12 cellular contexts compared by ENCODE assay signal in genomic region chr17:8963665-8964258, GRCh38. TPM values are rescaled to one million over a fixed set of nuclear protein-coding genes. Genes with fewer than 3 reads are reported as not detected.
DNase-seq lines count a peak whose midpoint lies in the region; ATAC-seq and TF ChIP-seq lines count a peak whose summit lies in the region.
"Had no signal": no experiment of that assay in that cellular context is flagged by ENCODE, and none has a peak within 500 bp of the region (broad histone marks: within the 10 kb centered on the region; RNA-seq: fewer than 3 reads in every experiment).

No MANE protein-coding gene starts in this region.

- no peak for TF ChIP-seq CTCF in suprapubic skin (IDR thresholded peaks at IDR 0.05)

- peaks cover 11% of the 10 kb centered on the region for H3K9me3 Mint-ChIP-seq in activated naive CD4-positive, alpha-beta T cell treated with anti-CD3 and anti-CD28 coated beads for 36 hours

- intact Hi-C loops in activated naive CD4-positive, alpha-beta T cell treated with anti-CD3 and anti-CD28 coated beads for 36 hours (cut with micrococcal nuclease): loop anchor here (1.0 kb wide), 1 partner anchor 24 kb away; no protein-coding TSS in a partner anchor

- peaks cover 7% of the 10 kb centered on the region for H3K36me3 ChIP-seq in effector memory CD4-positive, alpha-beta T cell (ENCODE audit: control insufficient read depth, insufficient read depth, low read length)
- H3K36me3 ChIP-seq in suprapubic skin: no peaks in the 10 kb centered on the region

- peaks cover 64% of the 10 kb centered on the region for H3K4me1 ChIP-seq in effector memory CD4-positive, alpha-beta T cell (ENCODE audit: control insufficient read depth, insufficient read depth, low read length, poor library complexity, severe bottlenecking)
- H3K4me1 ChIP-seq in suprapubic skin: peaks cover 8% of the 10 kb centered on the region

- peak overlapping the region; percentile 89 for H3K27ac Mint-ChIP-seq in activated naive CD4-positive, alpha-beta T cell treated with anti-CD3 and anti-CD28 coated beads for 36 hours

- no peaks in the 10 kb centered on the region for H3K9me3 ChIP-seq in effector memory CD4-positive, alpha-beta T cell (ENCODE audit: control insufficient read depth, low read length)
- no peaks in the 10 kb centered on the region for H3K9me3 ChIP-seq in suprapubic skin

- no peak for ATAC-seq in GM19395 (IDR thresholded peaks at IDR 0.05; ENCODE audit: unreplicated experiment)

- TF ChIP-seq POLR2A in suprapubic skin (IDR thresholded peaks at IDR 0.05): no peak

- H3K4me3 ChIP-seq in effector memory CD4-positive, alpha-beta T cell (ENCODE audit: insufficient read depth, low read depth, low read length, poor library complexity, severe bottlenecking): peak overlapping the region; percentile 81
- H3K4me3 ChIP-seq in suprapubic skin: peak overlapping the region; percentile 47

- 74% methylated on average over 12 of the region's 12 CpGs for WGBS in suprapubic skin

- no peak for TF ChIP-seq EP300 in suprapubic skin (IDR thresholded peaks at IDR 0.05)

- H3K4me3 Mint-ChIP-seq in activated naive CD4-positive, alpha-beta T cell treated with anti-CD3 and anti-CD28 coated beads for 36 hours: peak overlapping the region; percentile 80
- H3K4me3 Mint-ChIP-seq: neural crest cell had no signal

- H3K27ac ChIP-seq in effector memory CD4-positive, alpha-beta T cell (ENCODE audit: insufficient read depth, low read length, poor library complexity, severe bottlenecking): peak overlapping the region; percentile 84
- H3K27ac ChIP-seq in suprapubic skin (no peak overlapping the region), caudate nucleus (ENCODE audit: low read depth, low read length) (no peak overlapping the region)

- DNase-seq in activated naive CD4-positive, alpha-beta T cell treated with anti-CD3 and anti-CD28 coated beads for 36 hours: peak; percentile 45
- no peak for DNase-seq in activated naive CD4-positive, alpha-beta T cell (lab: John Stamatoyannopoulos, UW)
- DNase-seq in OCI-M1 (lab: John Stamatoyannopoulos, UW): peak; percentile 85
- no peak for DNase-seq in effector memory CD4-positive, alpha-beta T cell
- DNase-seq in suprapubic skin (ENCODE audit: low spot score in 2 of 2): peak in 1 of 2 donors; percentile 25
- DNase-seq in caudate nucleus (lab: John Stamatoyannopoulos, UW): no peak
- no peak for DNase-seq in activated effector memory CD4-positive, alpha-beta T cell treated with anti-CD3 and anti-CD28 coated beads, Interleukin-2, amount 50 U/mL, for 16 hours
- DNase-seq: GOT3; stimulated activated CD4-positive, alpha-beta T cell treated with anti-CD3 and anti-CD28 coated beads, Interleukin-15, amount 100 ng/mL, for 24 hours; stimulated activated naive CD4-positive, alpha-beta T cell treated with Interleukin-2 at 50 U/mL for 16 hours had no signal

- H3K36me3 Mint-ChIP-seq in activated naive CD4-positive, alpha-beta T cell treated with anti-CD3 and anti-CD28 coated beads for 36 hours (ENCODE audit: low read depth): peaks cover 15% of the 10 kb centered on the region

- peaks cover 65% of the 10 kb centered on the region for H3K4me1 Mint-ChIP-seq in activated naive CD4-positive, alpha-beta T cell treated with anti-CD3 and anti-CD28 coated beads for 36 hours (ENCODE audit: low read depth)

- no peaks in the 10 kb centered on the region for H3K27me3 ChIP-seq in effector memory CD4-positive, alpha-beta T cell (replicated peaks; ENCODE audit: control insufficient read depth, insufficient read depth, low read length, poor library complexity, severe bottlenecking)
- peaks cover 48% of the 10 kb centered on the region for H3K27me3 ChIP-seq in suprapubic skin

- no peaks in the 10 kb centered on the region for H3K27me3 Mint-ChIP-seq in activated naive CD4-positive, alpha-beta T cell treated with anti-CD3 and anti-CD28 coated beads for 36 hours (ENCODE audit: low read depth)

- CTCF ChIA-PET in activated naive CD4-positive, alpha-beta T cell treated with anti-CD3 and anti-CD28 coated beads for 36 hours (lab: Charles Lee): interaction anchor here (0.6 to 1.4 kb wide), 8 partner anchors 10 to 580 kb away, joined by 3 to 11 read pairs (median 5); no protein-coding TSS in a partner anchor

RNA-seq across cellular contexts. Expression of gene PIK3R5, which starts 1.7 kb away (rescaled TPM):
- total RNA-seq in activated naive CD4-positive, alpha-beta T cell treated with anti-CD3 and anti-CD28 coated beads for 36 hours: 10 to 100 TPM; 15.9 to 18.1 TPM
- 10 to 100 TPM in 1 of 4 donors, 1 to 10 TPM in 3; 3.6 to 13.5 (median 5.0) TPM for total RNA-seq in suprapubic skin

RNA-seq across cellular contexts. Expression of gene NTN1, which starts 57.5 kb away (rescaled TPM):
- total RNA-seq in activated naive CD4-positive, alpha-beta T cell treated with anti-CD3 and anti-CD28 coated beads for 36 hours: under 1 TPM; 0.31 to 0.47 TPM
- 1 to 10 TPM; 2.4 to 5.9 (median 3.4) TPM for total RNA-seq in suprapubic skin

Comparison
In these comparisons a context has a peak if more than half of its experiments do, and no peak if none do; other contexts are left out.
1. DNase-seq: peak in activated naive CD4-positive, alpha-beta T cell treated with anti-CD3 and anti-CD28 coated beads for 36 hours (single experiment) and OCI-M1 (single experiment); none in activated naive CD4-positive, alpha-beta T cell (0 of 4), effector memory CD4-positive, alpha-beta T cell (0 of 3), caudate nucleus (0 of 61) and activated effector memory CD4-positive, alpha-beta T cell treated with anti-CD3 and anti-CD28 coated beads, Interleukin-2, amount 50 U/mL, for 16 hours (single experiment).